In the genomic region with DNA sequence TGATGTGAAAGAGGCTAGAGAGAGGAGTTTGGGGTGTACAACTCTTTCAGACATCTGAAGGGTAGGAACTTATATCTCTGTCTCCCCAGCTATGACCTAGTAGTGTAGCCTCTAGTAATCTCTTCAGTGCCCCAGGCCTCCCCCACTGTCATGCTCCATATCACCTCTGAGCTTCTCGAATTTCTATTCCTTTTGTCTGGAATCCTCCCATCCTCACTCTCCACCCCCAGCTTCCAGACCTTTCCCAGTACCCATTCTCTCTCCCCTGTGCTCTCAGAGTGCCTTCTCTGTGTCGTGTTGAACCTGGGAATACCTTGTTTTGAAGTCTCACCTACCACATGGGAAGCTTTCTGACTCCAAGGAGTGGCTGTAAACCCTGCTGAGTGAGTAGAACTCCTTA, we compare ENCODE assay signal across 30 cellular contexts. TPM values are rescaled to one million over a fixed set of nuclear protein-coding genes. Genes with fewer than 3 reads are reported as not detected.
"Had no signal": no experiment of that assay in that cellular context is flagged by ENCODE, and none has a peak within 500 bp of the region (broad histone marks: within the 10 kb centered on the region; RNA-seq: fewer than 3 reads in every experiment).

No MANE protein-coding gene starts in this region.

- H3K27ac ChIP-seq: SK-N-MC had no signal

- H3K27ac Mint-ChIP-seq: activated CD4-positive, alpha-beta memory T cell treated with anti-CD3 and anti-CD28 coated beads, Interleukin-2, amount 10 ng/mL, durations not matched to agents 7 days and 5 days; activated CD4-positive, alpha-beta T cell treated with anti-CD3 and anti-CD28 coated beads for 36 hours; activated naive CD4-positive, alpha-beta T cell treated with anti-CD3 and anti-CD28 coated beads for 36 hours; activated naive CD8-positive, alpha-beta T cell; activated T-helper 17 cell treated with anti-CD3 and anti-CD28 coated beads, Interleukin-2, amount 50 U/mL, for 72 hours; brain; T-cell had no signal

- H3K4me1 Mint-ChIP-seq: activated T-helper 17 cell treated with anti-CD3 and anti-CD28 coated beads, Interleukin-2, amount 50 U/mL, for 72 hours had no signal

- DNase-seq: activated CD4-positive, alpha-beta memory T cell treated with anti-CD3 and anti-CD28 coated beads, Interleukin-2, amount 10 ng/mL, durations not matched to agents 7 days and 5 days; activated CD4-positive, alpha-beta T cell treated with anti-CD3 and anti-CD28 coated beads for 36 hours; activated CD4-positive, alpha-beta T cell treated with anti-CD3 and anti-CD28 coated beads, Interleukin-2, amount 50 U/mL, for 1 hour; activated CD4-positive, CD25-positive, alpha-beta regulatory T cell; activated gamma-delta T cell; activated naive CD4-positive, alpha-beta T cell treated with anti-CD3 and anti-CD28 coated beads for 36 hours; activated T-cell treated with anti-CD3 and anti-CD28 coated beads for 4 hours; activated T-cell treated with anti-CD3 and anti-CD28 coated beads, Interleukin-2, amount 50 U/mL, for 48 hours; amygdala; Karpas-422; MM.1S; NCI-H1930; NCI-H2171; NCI-H2227 treated with DMSO at 0.1 percent for 48 hours; NCI-H446 treated with DMSO at 0.1 percent for 48 hours; NCI-H526; NCI-H82; OCI-M1; RPMI8226; T-cell; T-helper 2 cell; T1000 had no signal

- H3K4me3 Mint-ChIP-seq: activated CD4-positive, alpha-beta memory T cell treated with anti-CD3 and anti-CD28 coated beads, Interleukin-2, amount 10 ng/mL, durations not matched to agents 7 days and 5 days; activated CD4-positive, alpha-beta T cell treated with anti-CD3 and anti-CD28 coated beads for 36 hours; activated naive CD4-positive, alpha-beta T cell treated with anti-CD3 and anti-CD28 coated beads for 36 hours; activated naive CD8-positive, alpha-beta T cell; activated T-helper 17 cell treated with anti-CD3 and anti-CD28 coated beads, Interleukin-2, amount 50 U/mL, for 72 hours; T-cell had no signal

- H3K9me3 Mint-ChIP-seq: activated CD4-positive, alpha-beta memory T cell treated with anti-CD3 and anti-CD28 coated beads, Interleukin-2, amount 10 ng/mL, durations not matched to agents 7 days and 5 days; activated naive CD4-positive, alpha-beta T cell treated with anti-CD3 and anti-CD28 coated beads for 36 hours; activated T-helper 17 cell treated with anti-CD3 and anti-CD28 coated beads, Interleukin-2, amount 50 U/mL, for 72 hours; T-cell had no signal

- H3K4me3 ChIP-seq: K562, SK-N-MC had no signal

- ATAC-seq: activated CD4-positive, alpha-beta T cell treated with anti-CD3 and anti-CD28 coated beads for 36 hours; activated T-helper 17 cell treated with anti-CD3 and anti-CD28 coated beads, Interleukin-2, amount 50 U/mL, for 72 hours; K562; Panc1; Right ventricle myocardium inferior; T-cell had no signal

- H3K36me3 Mint-ChIP-seq: activated naive CD8-positive, alpha-beta T cell; brain; T-cell had no signal

RNA-seq across cellular contexts. Expression of a gene that starts 3.6 kb away (rescaled TPM):
- total RNA-seq: activated CD4-positive, alpha-beta memory T cell treated with anti-CD3 and anti-CD28 coated beads, Interleukin-2, amount 10 ng/mL, durations not matched to agents 7 days and 5 days; activated CD4-positive, alpha-beta T cell treated with anti-CD3 and anti-CD28 coated beads for 36 hours; activated CD8-positive, alpha-beta memory T cell treated with anti-CD3 and anti-CD28 coated beads for 36 hours; activated naive CD4-positive, alpha-beta T cell treated with anti-CD3 and anti-CD28 coated beads for 36 hours; activated T-helper 17 cell treated with anti-CD3 and anti-CD28 coated beads, Interleukin-2, amount 50 U/mL, for 72 hours had no signal
